31 cellular contexts compared by ENCODE assay signal in genomic region chr4:188911707-188912106, GRCh38.
"Had no signal": no experiment of that assay in that cellular context is flagged by ENCODE, and none has a peak within 500 bp of the region (broad histone marks: within the 10 kb centered on the region; RNA-seq: fewer than 3 reads in every experiment).

No MANE protein-coding gene starts in this region.

- H3K27ac ChIP-seq: KMS-11 had no signal

- H3K36me3 ChIP-seq: MG63 had no signal

- H3K4me2 ChIP-seq: KMS-11 had no signal

- DNase-seq: Karpas-422, Kasumi-1, MG63, MM.1S, MV-4-11, NCI-H1048, NCI-H1092 treated with DMSO at 0.1 percent for 48 hours, NCI-H1105, NCI-H1105 treated with DMSO at 0.1 percent for 48 hours, NCI-H1417, NCI-H1417 treated with DMSO at 0.1 percent for 48 hours, NCI-H1436, NCI-H1436 treated with DMSO at 0.1 percent for 48 hours, NCI-H146, NCI-H1694, NCI-H1694 treated with DMSO at 0.1 percent for 48 hours, NCI-H187, NCI-H187 treated with DMSO at 0.1 percent for 48 hours, NCI-H1930, NCI-H2081, NCI-H2081 treated with DMSO at 0.1 percent for 48 hours, NCI-H2107, NCI-H2171, NCI-H2171 treated with DMSO at 0.1 percent for 48 hours, NCI-H2227 treated with DMSO at 0.1 percent for 48 hours, NCI-H226, NCI-H345, NCI-H446, NCI-H446 treated with DMSO at 0.1 percent for 48 hours, NCI-H510A had no signal

- H3K9ac ChIP-seq: KMS-11 had no signal

- H3K27me3 ChIP-seq: MG63 had no signal

- H3K4me3 ChIP-seq: MG63 had no signal
